ENCODE assay signal across 8 cellular contexts in genomic region chr1:66931548-66932124, GRCh38. TPM values are rescaled to one million over a fixed set of nuclear protein-coding genes. Genes with fewer than 3 reads are reported as not detected.
DNase-seq lines count a peak whose midpoint lies in the region; ATAC-seq, FAIRE-seq and TF ChIP-seq lines count a peak whose summit lies in the region.

No MANE protein-coding gene starts in this region.

- H3K36me3 ChIP-seq in PC-9 (ENCODE audit: low read depth) (0 out of 2 replicates have a peak, but pooled peaks cover 5% of the 10 kb centered on the region), rectal smooth muscle tissue (ENCODE audit: control insufficient read depth, insufficient read depth, low read length) (no peaks in the 10 kb centered on the region)

- H3K4me3 ChIP-seq in PC-9 (peak overlapping the region; percentile 95), rectal smooth muscle tissue (ENCODE audit: low read length) (peak overlapping the region; percentile 90)

- no peak for TF ChIP-seq CTCF in PC-9 (conservative IDR thresholded peaks at IDR 0.05)
- TF ChIP-seq CTCF in GM10248 (IDR thresholded peaks at IDR 0.05; ENCODE audit: control extremely low read depth, extremely low read depth, low read depth, missing control alignments): no peak

- H3K27me3 ChIP-seq in PC-9 (ENCODE audit: insufficient read depth, low read depth) (no peaks in the 10 kb centered on the region), rectal smooth muscle tissue (ENCODE audit: control insufficient read depth, insufficient read depth, low read length) (no peaks in the 10 kb centered on the region)

- intact Hi-C loops in PC-9 (cut with micrococcal nuclease; ENCODE audit: unreplicated experiment): loop anchor here (2.0 to 10.0 kb wide), 3 partner anchors 13 to 753 kb away; partner anchors contain the start of genes GADD45A and SERBP1

- ATAC-seq in GM21717 (IDR thresholded peaks at IDR 0.05; ENCODE audit: unreplicated experiment): no peak
- ATAC-seq in GM18502 (IDR thresholded peaks at IDR 0.05; ENCODE audit: poor library complexity, unreplicated experiment): no peak

- H3K9me3 ChIP-seq in PC-9 (ENCODE audit: insufficient read depth, low read depth): no peaks in the 10 kb centered on the region

- H4K20me1 ChIP-seq in PC-9 (ENCODE audit: insufficient read depth): peaks cover 7% of the 10 kb centered on the region

- FAIRE-seq in GM18507 (lab: Jason Lieb, UNC): peak; percentile 54

- CTCF ChIA-PET in PC-9 (lab: Charles Lee) (no interaction called here), GM10248 (lab: Yijun Ruan, JAX) (no interaction called here)

- POLR2A ChIA-PET in PC-9 (lab: Charles Lee; ENCODE audit: unreplicated experiment): interaction anchor here (0.8 kb wide), 1 partner anchor 13 kb away, joined by 3 read pairs; no protein-coding TSS in a partner anchor
- POLR2A ChIA-PET in GM10248 (lab: Yijun Ruan, JAX): no interaction called here

- H2AFZ ChIP-seq in PC-9: peak overlapping the region; percentile 44; the same call in 1 of the 2 replicates

- DNase-seq in GM18507 (ENCODE audit: extremely low spot score, insufficient read length, low read depth): no peak
- DNase-seq in PC-9: no peak
- no peak for DNase-seq in epithelial cell of prostate (ENCODE audit: low read depth, low spot score)
- no peak for DNase-seq in GM10248 (ENCODE audit: extremely low spot score)
- DNase-seq in COR-L47 (lab: John Stamatoyannopoulos, UW): no peak

- H3K27ac ChIP-seq in PC-9: peak overlapping the region; percentile 70
- H3K27ac ChIP-seq in epithelial cell of prostate: peak overlapping the region; percentile 93
- H3K27ac ChIP-seq in rectal smooth muscle tissue (ENCODE audit: low read depth, low read length): peak overlapping the region; percentile 92

- H3F3A ChIP-seq in PC-9 (ENCODE audit: insufficient read depth, low read depth): peaks cover 13% of the 10 kb centered on the region

- no peaks in the 10 kb centered on the region for H3K9me2 ChIP-seq in PC-9 (ENCODE audit: insufficient read depth)

- H3K9ac ChIP-seq in rectal smooth muscle tissue (ENCODE audit: low read length): peak overlapping the region; percentile 16

- peaks cover 83% of the 10 kb centered on the region for H3K79me2 ChIP-seq in PC-9 (ENCODE audit: low read depth)

- H3K4me2 ChIP-seq in PC-9: peak overlapping the region; percentile 100

- BruUV-seq in PC-9 (replicated peaks; lab: Mats Ljungman, UMichigan): no TSS peak

- H3K4me1 ChIP-seq in PC-9 (replicated peaks; ENCODE audit: insufficient read depth) (peaks cover 36% of the 10 kb centered on the region), rectal smooth muscle tissue (ENCODE audit: control insufficient read depth, insufficient read depth, low read length) (peaks cover 16% of the 10 kb centered on the region)

RNA-seq across cellular contexts. Expression of gene MIER1, which starts 6.8 kb away (rescaled TPM):
- 26.5 and 30.4 TPM in 2 replicates for total RNA-seq in PC-9 (2021)

RNA-seq across cellular contexts. Expression of gene DNAI4, which starts 7.0 kb away (rescaled TPM):
- 8.2 and 12.6 TPM in 2 replicates for total RNA-seq in PC-9 (2021)
